Comparison of ENCODE assay signal across 8 cellular contexts in genomic region chr1:89524369-89525168, GRCh38. TPM values are rescaled to one million over a fixed set of nuclear protein-coding genes. Genes with fewer than 3 reads are reported as not detected.
DNase-seq lines count a peak whose midpoint lies in the region; ATAC-seq, FAIRE-seq and TF ChIP-seq lines count a peak whose summit lies in the region.

Gene LRRC8B, plus strand, starts transcription at chr1:89524829. Its CDS starts 57,822 bp downstream, at chr1:89582651.

- H3K36me3 ChIP-seq in NT2/D1 (ENCODE audit: insufficient read depth, insufficient read length, low read length) (no peaks in the 10 kb centered on the region), endothelial cell of umbilical vein (ENCODE audit: control insufficient read depth in 2 of 2, extremely low read depth in 1 of 2, insufficient read depth in 2 of 2, low read length in 2 of 2) (no peaks in the 10 kb centered on the region)

- peak; percentile 87 for ATAC-seq in GM19455 (IDR thresholded peaks at IDR 0.05; ENCODE audit: unreplicated experiment)

- H3K27me3 ChIP-seq in NT2/D1 (ENCODE audit: insufficient read depth, insufficient read length) (no peaks in the 10 kb centered on the region), endothelial cell of umbilical vein (ENCODE audit: control insufficient read depth in 2 of 2, insufficient read depth in 2 of 2, low read length in 2 of 2) (no peaks in the 10 kb centered on the region)

- no peaks in the 10 kb centered on the region for H3K9me1 ChIP-seq in endothelial cell of umbilical vein (replicated peaks; ENCODE audit: control insufficient read depth, extremely low read depth, insufficient read depth, low read length)

- H3K4me2 ChIP-seq in endothelial cell of umbilical vein (ENCODE audit: insufficient read depth, low read length), result peak within 1 kb of the TSS; percentile 94

- peak; percentile 72 for FAIRE-seq in endothelial cell of umbilical vein (lab: Jason Lieb, UNC)

- H3K79me2 ChIP-seq in endothelial cell of umbilical vein (ENCODE audit: control insufficient read depth, insufficient read depth, low read length), result peaks cover 10% of the 10 kb centered on the region

- dilution Hi-C loops in endothelial cell of umbilical vein (cut with MboI; ENCODE audit: extremely low pct_ligation_motif_present, low sequenced_read_pairs), result no loop called here

- H3K9me3 ChIP-seq in NT2/D1 (ENCODE audit: insufficient read depth, low read length) (no peaks in the 10 kb centered on the region), endothelial cell of umbilical vein (replicated peaks; ENCODE audit: control insufficient read depth, insufficient read depth, low read length) (no peaks in the 10 kb centered on the region)

- H2AFZ ChIP-seq in endothelial cell of umbilical vein (ENCODE audit: low read depth, low read length), result peak within 1 kb of the TSS; percentile 99

- H3K4me1 ChIP-seq in NT2/D1 (ENCODE audit: insufficient read depth, insufficient read length) (no peaks in the 10 kb centered on the region), endothelial cell of umbilical vein (ENCODE audit: control insufficient read depth, extremely low read depth, insufficient read depth, low read length) (peaks cover 24% of the 10 kb centered on the region)

- intact Hi-C loops in endothelial cell of umbilical vein (cut with micrococcal nuclease), result loop anchor here (1.0 to 5.0 kb wide), 3 partner anchors 14 to 468 kb away; no protein-coding TSS in a partner anchor

- H4K20me1 ChIP-seq in endothelial cell of umbilical vein (replicated peaks; ENCODE audit: control insufficient read depth, extremely low read depth, insufficient read depth, low read length), result no peaks in the 10 kb centered on the region

- CTCF ChIA-PET in endothelial cell of umbilical vein (lab: Charles Lee), result interaction anchor here (0.8 to 2.0 kb wide), 2 partner anchors 16 to 41 kb away, joined by 3 to 5 read pairs; no protein-coding TSS in a partner anchor

- BruUV-seq in endothelial cell of umbilical vein (replicated peaks; lab: Mats Ljungman, UMichigan), result TSS peak; percentile 68

- DNase-seq in CMK (ENCODE audit: low read depth), result peak; percentile 81
- peak; percentile 94 for DNase-seq in HK-2 (ENCODE audit: unreplicated experiment)
- DNase-seq in NT2/D1 (ENCODE audit: low read depth, low spot score), result peak; percentile 76
- peak; percentile 93 for DNase-seq in activated CD8-positive, alpha-beta memory T cell treated with anti-CD3 and anti-CD28 coated beads, Interleukin-2, amount 50 U/mL, for 48 hours
- DNase-seq in endothelial cell of umbilical vein (ENCODE audit: low read depth, low spot score), result peak; percentile 89
- peak; percentile 95 for DNase-seq in midbrain (lab: John Stamatoyannopoulos, UW)
- peak; percentile 87 to 88 for DNase-seq in stimulated activated CD8-positive, alpha-beta memory T cell treated with anti-CD3 and anti-CD28 coated beads, Interleukin-15, amount 100 ng/mL, for 48 hours (ENCODE audit: low read depth in 2 of 2)

- POLR2A ChIA-PET in endothelial cell of umbilical vein (lab: Charles Lee), result interaction anchor here (1.0 kb wide), 1 partner anchor 22 kb away, joined by 4 read pairs; no protein-coding TSS in a partner anchor

- peak within 1 kb of the TSS; percentile 62 for H3K27ac ChIP-seq in endothelial cell of umbilical vein (ENCODE audit: insufficient read depth, low read depth, low read length)

- TF ChIP-seq POLR2A in endothelial cell of umbilical vein (IDR thresholded peaks at IDR 0.05; ENCODE audit: low read depth, low read length), result peak; percentile 54

- H3K9ac ChIP-seq in NT2/D1 (ENCODE audit: insufficient read length, low read depth) (peak within 1 kb of the TSS; percentile 93), endothelial cell of umbilical vein (replicated peaks; ENCODE audit: extremely low read depth, insufficient read depth, low read length) (peak within 1 kb of the TSS; percentile 91)

- peak within 1 kb of the TSS; percentile 89 for H3K4me3 ChIP-seq in NT2/D1 (ENCODE audit: insufficient read length, low read depth)
- peak within 1 kb of the TSS; percentile 65 to 88 (median 74) for H3K4me3 ChIP-seq in endothelial cell of umbilical vein (replicated peaks in 1 of 3; ENCODE audit: insufficient read depth in 1 of 3, low read depth in 1 of 3, low read length in 3 of 3)

- TF ChIP-seq CTCF in endothelial cell of umbilical vein (IDR thresholded peaks at IDR 0.05; ENCODE audit: extremely low read depth in 1 of 2, insufficient read depth in 1 of 2, low read depth in 1 of 2, low read length in 2 of 2), result no peak

TF ChIP-seq in endothelial cell of umbilical vein, 7 proteins besides CTCF, POLR2A, EP300 and RAD21:
- peak; percentile 75 for TF ChIP-seq MAX (IDR thresholded peaks at IDR 0.05; ENCODE audit: insufficient read depth, insufficient read length)
- no peak for TF ChIP-seq JUN (IDR thresholded peaks at IDR 0.05; ENCODE audit: borderline replicate concordance, insufficient read depth, insufficient read length, low read depth)
- TF ChIP-seq POLR2AphosphoS5 (IDR thresholded peaks at IDR 0.05; ENCODE audit: insufficient read depth, low read depth, low read length), result peak; percentile 32
TF ChIP-seq in endothelial cell of umbilical vein: peak in this region for 2.

RNA-seq across cellular contexts. Expression of gene LRRC8B, which starts in this region (rescaled TPM):
- 15.2 and 15.9 TPM in 2 replicates for total RNA-seq in endothelial cell of umbilical vein
- polyA plus RNA-seq in endothelial cell of umbilical vein, result 15.3 and 15.8 TPM in 2 replicates
- polyA plus RNA-seq in endothelial cell of umbilical vein (2011; cell fraction: cytosol; rRNA removed), result 9.4 and 10.6 TPM in 2 replicates
- polyA plus RNA-seq in endothelial cell of umbilical vein (2011; cell fraction: nucleus; rRNA removed), result 14.0 and 14.2 TPM in 2 replicates
- 5.6 and 9.0 TPM in 2 replicates for polyA plus RNA-seq in endothelial cell of umbilical vein (2012)
- 33.7 and 38.1 TPM in 2 replicates for polyA minus RNA-seq in endothelial cell of umbilical vein
- 8.0 TPM for polyA minus RNA-seq in endothelial cell of umbilical vein (2011; cell fraction: cytosol; rRNA and poly(A)+ RNA removed)
- polyA minus RNA-seq in endothelial cell of umbilical vein (2011; cell fraction: nucleus; rRNA and poly(A)+ RNA removed), result 22.9 and 41.2 TPM in 2 replicates

Comparison
In these comparisons a context has a peak if more than half of its experiments do, and no peak if none do; other contexts are left out.
1. Peak in every context shown above with its lines: DNase-seq, ATAC-seq, H3K4me3 ChIP-seq and H3K27ac ChIP-seq.